In genomic region chr15:72771329-72771725, GRCh38 we compare ENCODE assay signal across 16 cellular contexts. TPM values are rescaled to one million over a fixed set of nuclear protein-coding genes. Genes with fewer than 3 reads are reported as not detected.
A peak's percentile ranks its signal among the peaks of the same experiment; 100 is the strongest.
DNase-seq lines count a peak whose midpoint lies in the region; ATAC-seq and TF ChIP-seq lines count a peak whose summit lies in the region.
"Had no signal": no experiment of that assay in that cellular context is flagged by ENCODE, and none has a peak within 500 bp of the region (broad histone marks: within the 10 kb centered on the region; RNA-seq: fewer than 3 reads in every experiment).

No MANE protein-coding gene starts in this region.

- DNase-seq in activated T-cell treated with anti-CD3 and anti-CD28 coated beads, Interleukin-2, amount 50 U/mL, for 72 hours, result no peak
- no peak for DNase-seq in activated T-cell treated with anti-CD3 and anti-CD28 coated beads, Interleukin-2, amount 50 U/mL, for 1 hour
- DNase-seq in central memory CD8-positive, alpha-beta T cell (ENCODE audit: low spot score in 2 of 2), result no peak
- no peak for DNase-seq in islet precursor cell
- no peak for DNase-seq in superior temporal gyrus (ENCODE audit: extremely low spot score)
- DNase-seq: CD4-positive, alpha-beta T cell; DMS79; GOT3; MM.1S; NCI-H1105 treated with DMSO at 0.1 percent for 48 hours; NCI-H187; Peyer's patch; Right ventricle myocardium superior had no signal

- H3K79me2 ChIP-seq in OCI-LY3 (ENCODE audit: low read length), result peaks cover 96% of the 10 kb centered on the region

- H3K36me3 ChIP-seq in OCI-LY3 (replicated peaks; ENCODE audit: low read depth, low read length), result peaks cover 94% of the 10 kb centered on the region

- peaks cover 42% of the 10 kb centered on the region for H4K20me1 ChIP-seq in OCI-LY3 (ENCODE audit: insufficient read depth, low read length)

- ATAC-seq in activated T-cell treated with anti-CD3 and anti-CD28 coated beads, Interleukin-2, amount 50 U/mL, for 72 hours (replicated peaks in 1 of 2), result peak in 1 of 2 donors; percentile 22
- ATAC-seq in central memory CD8-positive, alpha-beta T cell (replicated peaks; ENCODE audit: extremely low read depth, poor library complexity, severe bottlenecking), result no peak
- ATAC-seq in HG03025 (IDR thresholded peaks at IDR 0.05; ENCODE audit: low FRiP score, unreplicated experiment), result no peak
- ATAC-seq: HepG2 had no signal

- H3K4me3 ChIP-seq in OCI-LY3 (ENCODE audit: low read length), result no peak overlapping the region
- H3K4me3 ChIP-seq: Peyer's patch had no signal

- no peak overlapping the region for H3K9ac ChIP-seq in OCI-LY3 (ENCODE audit: low read length)

- peaks cover 26 to 51% of the 10 kb centered on the region in 2 donors for H3K36me3 Mint-ChIP-seq in activated T-cell treated with anti-CD3 and anti-CD28 coated beads, Interleukin-2, amount 50 U/mL, for 72 hours (ENCODE audit: insufficient read depth in 2 of 2)
- peaks cover 48% of the 10 kb centered on the region for H3K36me3 Mint-ChIP-seq in central memory CD8-positive, alpha-beta T cell (ENCODE audit: insufficient read depth)

- peaks cover 46% of the 10 kb centered on the region for H3K4me1 ChIP-seq in OCI-LY3 (ENCODE audit: low read length)

- peak overlapping the region in 1 of 2 donors; percentile 19 for H3K4me3 Mint-ChIP-seq in activated T-cell treated with anti-CD3 and anti-CD28 coated beads, Interleukin-2, amount 50 U/mL, for 72 hours
- H3K4me3 Mint-ChIP-seq in central memory CD8-positive, alpha-beta T cell, result no peak overlapping the region
- H3K4me3 Mint-ChIP-seq: CD4-positive, alpha-beta T cell had no signal

- no peaks in the 10 kb centered on the region for H3K27me3 ChIP-seq in OCI-LY3 (ENCODE audit: low read depth, low read length)
- H3K27me3 ChIP-seq: Peyer's patch had no signal

- no peak overlapping the region for H3K27ac ChIP-seq in OCI-LY3 (ENCODE audit: low read length)
- H3K27ac ChIP-seq: Peyer's patch had no signal

- TF ChIP-seq CTCF in OCI-LY3 (IDR thresholded peaks at IDR 0.05; ENCODE audit: low read depth, low read length), result no peak

- H3K9me3 Mint-ChIP-seq in activated T-cell treated with anti-CD3 and anti-CD28 coated beads, Interleukin-2, amount 50 U/mL, for 72 hours, result peaks cover 0 to 2% of the 10 kb centered on the region in 2 donors
- peaks cover 5% of the 10 kb centered on the region for H3K9me3 Mint-ChIP-seq in central memory CD8-positive, alpha-beta T cell

- H2AFZ ChIP-seq in OCI-LY3 (ENCODE audit: low read depth, low read length), result no peak overlapping the region

- peak overlapping the region; percentile 32 for H3K27ac Mint-ChIP-seq in activated T-cell treated with anti-CD3 and anti-CD28 coated beads, Interleukin-2, amount 50 U/mL, for 72 hours
- H3K27ac Mint-ChIP-seq in central memory CD8-positive, alpha-beta T cell (ENCODE audit: low read depth), result peak overlapping the region; percentile 33

- H3K4me2 ChIP-seq in OCI-LY3 (ENCODE audit: low read length), result peak overlapping the region; percentile 8; the same call in 1 of the 2 replicates

- peaks cover 23% of the 10 kb centered on the region for H3K4me1 Mint-ChIP-seq in activated T-cell treated with anti-CD3 and anti-CD28 coated beads, Interleukin-2, amount 50 U/mL, for 72 hours (ENCODE audit: low read depth)
- peaks cover 16% of the 10 kb centered on the region for H3K4me1 Mint-ChIP-seq in central memory CD8-positive, alpha-beta T cell

- no peaks in the 10 kb centered on the region for H3K27me3 Mint-ChIP-seq in activated T-cell treated with anti-CD3 and anti-CD28 coated beads, Interleukin-2, amount 50 U/mL, for 72 hours (ENCODE audit: low read depth)
- no peaks in the 10 kb centered on the region for H3K27me3 Mint-ChIP-seq in central memory CD8-positive, alpha-beta T cell
- H3K27me3 Mint-ChIP-seq: CD4-positive, alpha-beta T cell had no signal

- H3K9me3 ChIP-seq in OCI-LY3 (ENCODE audit: insufficient read depth, low read length), result peaks cover 19% of the 10 kb centered on the region; the same call in 1 of the 2 replicates

RNA-seq across cellular contexts. Expression of gene ADPGK, which starts 12.2 kb away (rescaled TPM):
- total RNA-seq in activated T-cell treated with anti-CD3 and anti-CD28 coated beads, Interleukin-2, amount 50 U/mL, for 72 hours, result 10 to 100 TPM; 55.8 to 63.1 TPM
